ENCODE assay signal across 14 cellular contexts in the genomic region with DNA sequence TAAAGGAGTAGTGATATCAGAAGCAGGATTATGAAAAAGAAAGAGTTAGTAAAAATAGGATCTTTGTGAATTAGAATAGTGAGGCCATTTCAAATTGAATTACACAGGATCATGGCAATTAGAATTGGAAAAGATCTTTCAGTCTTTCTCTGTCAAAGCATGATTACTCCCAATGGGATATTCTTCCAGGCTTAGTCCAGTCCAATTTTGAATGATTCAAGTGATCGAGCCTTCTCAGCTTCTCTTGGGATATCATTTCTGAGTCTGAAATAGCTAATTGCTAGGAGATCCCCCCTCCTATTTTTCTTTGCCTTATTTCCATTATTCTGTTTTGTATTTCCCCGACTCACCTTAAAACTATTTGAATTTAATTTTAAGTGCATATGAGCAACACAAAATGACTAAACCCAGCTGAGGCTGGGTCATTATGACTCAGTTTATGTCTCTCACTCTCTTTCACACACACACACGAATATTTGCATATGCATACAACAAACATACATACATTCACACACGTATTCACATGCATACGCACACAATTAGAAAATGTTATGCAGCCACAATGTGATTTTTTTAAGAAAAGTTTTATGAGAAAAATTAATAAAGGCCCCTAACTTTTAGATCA. TPM values are rescaled to one million over a fixed set of nuclear protein-coding genes. Genes with fewer than 3 reads are reported as not detected.
DNase-seq lines count a peak whose midpoint lies in the region; ATAC-seq and TF ChIP-seq lines count a peak whose summit lies in the region.
"Had no signal": no experiment of that assay in that cellular context is flagged by ENCODE, and none has a peak within 500 bp of the region (broad histone marks: within the 10 kb centered on the region; RNA-seq: fewer than 3 reads in every experiment).

No MANE protein-coding gene starts in this region.

- no peaks in the 10 kb centered on the region; the same call in 1 of the 2 replicates for H3K4me1 ChIP-seq in H9 (ENCODE audit: insufficient read depth, low read length)

- H3K27ac Mint-ChIP-seq in H9 = peak overlapping the region; percentile 39 to 86 (median 80); a peak in 2 of 7 replicates
- peak overlapping the region; percentile 37; the same call in 1 of the 2 replicates for H3K27ac Mint-ChIP-seq in WTC11
- H3K27ac Mint-ChIP-seq: activated CD4-positive, alpha-beta memory T cell treated with anti-CD3 and anti-CD28 coated beads for 36 hours; activated naive CD4-positive, alpha-beta T cell treated with anti-CD3 and anti-CD28 coated beads for 36 hours; naive B cell; T-helper 17 cell had no signal

- H3K14ac ChIP-seq in H9 (ENCODE audit: insufficient read depth, low read length) = no peak overlapping the region

- H2AK5ac ChIP-seq in H9 (ENCODE audit: insufficient read length, low read length) = no peak overlapping the region

- H3T11ph ChIP-seq in H9 (ENCODE audit: low read length) = no peak overlapping the region

- H3K23ac ChIP-seq in H9 (ENCODE audit: insufficient read length, low read depth, low read length) = no peak overlapping the region

- TF ChIP-seq CTCF in H9 (conservative IDR thresholded peaks at IDR 0.05) (no peak), WTC11 (IDR thresholded peaks at IDR 0.05) (no peak), fibroblast of the aortic adventitia (IDR thresholded peaks at IDR 0.05; ENCODE audit: insufficient read depth, low read length) (no peak)

- WGBS in H9 (ENCODE audit: extremely low coverage, insufficient read length, low lambda C conversion rate) = no CpG with 5 or more reads among the region's 5 CpGs

- no peaks in the 10 kb centered on the region for H3K27me3 Mint-ChIP-seq in H9 (ENCODE audit: low read depth)
- H3K27me3 Mint-ChIP-seq in WTC11 (ENCODE audit: low read depth) = no peaks in the 10 kb centered on the region

- H4K5ac ChIP-seq in H9 (ENCODE audit: insufficient read length, low read depth, low read length) = no peak overlapping the region

- H3K9ac ChIP-seq in H9 (ENCODE audit: extremely low read depth, insufficient read length, low read length) = no peak overlapping the region

- H3K4me3 ChIP-seq in fibroblast of the aortic adventitia (ENCODE audit: low read depth, low read length) = no peak overlapping the region

- no peak for DNase-seq in H9
- DNase-seq in WTC11 (ENCODE audit: low spot score) = no peak
- DNase-seq in fibroblast of the aortic adventitia (ENCODE audit: low read depth) = peak; percentile 14
- peak; percentile 46 for DNase-seq in stromal cell of bone marrow (ENCODE audit: low read depth)
- no peak for DNase-seq in posterior vena cava (ENCODE audit: low spot score)
- no peak for DNase-seq in GM19240 (ENCODE audit: insufficient read length, low spot score)
- DNase-seq: activated CD4-positive, alpha-beta memory T cell treated with anti-CD3 and anti-CD28 coated beads for 36 hours; activated naive CD4-positive, alpha-beta T cell treated with anti-CD3 and anti-CD28 coated beads for 36 hours; DMS79; naive B cell; NCI-H1694; T-helper 17 cell had no signal

- no peak overlapping the region for H3K27ac ChIP-seq in H9 (ENCODE audit: insufficient read length, low read depth, low read length)

- H3K56ac ChIP-seq in H9 (ENCODE audit: insufficient read length, low read depth, low read length) = no peak overlapping the region

- no peak overlapping the region for H2BK15ac ChIP-seq in H9 (ENCODE audit: low read depth, low read length)

- H3K4me1 Mint-ChIP-seq in H9 = peaks cover 13 to 14% of the 10 kb centered on the region in 2 experiments
- H3K4me1 Mint-ChIP-seq in WTC11 = peaks cover 13% of the 10 kb centered on the region
- H3K4me1 Mint-ChIP-seq: naive B cell, T-helper 17 cell had no signal

- no peaks in the 10 kb centered on the region for H4K20me1 ChIP-seq in H9 (ENCODE audit: control insufficient read depth, insufficient read depth, insufficient read length)

- POLR2A ChIA-PET in WTC11 (lab: Charles Lee) = no interaction called here

- H3K4me2 ChIP-seq in H9 (ENCODE audit: insufficient read depth, insufficient read length, low read length) = no peak overlapping the region

- H3K9me3 Mint-ChIP-seq in H9 = peaks cover 13 to 18% of the 10 kb centered on the region in 2 experiments; a peak in 4 of 5 replicates
- peaks cover 18% of the 10 kb centered on the region for H3K9me3 Mint-ChIP-seq in WTC11

- no peaks in the 10 kb centered on the region for H3K23me2 ChIP-seq in H9 (ENCODE audit: insufficient read length, low read depth, low read length, poor library complexity, severe bottlenecking)

- H4K8ac ChIP-seq in H9 (replicated peaks; ENCODE audit: insufficient read length, low read depth, low read length) = no peak overlapping the region

- no peak overlapping the region for H2BK20ac ChIP-seq in H9 (ENCODE audit: low read depth, low read length, poor library complexity, severe bottlenecking)

- CTCF ChIA-PET in WTC11 (lab: Charles Lee) = interaction anchor here (1.1 kb wide), 1 partner anchor 9 kb away, joined by 3 read pairs; no protein-coding TSS in a partner anchor

- intact Hi-C loops in posterior vena cava (cut with DNase I) = no loop called here

- H2AFZ ChIP-seq in H9 (ENCODE audit: low read length) = no peak overlapping the region

- H2BK12ac ChIP-seq in H9 (ENCODE audit: insufficient read length, low read depth, low read length) = no peak overlapping the region

- no peak overlapping the region for H4K91ac ChIP-seq in H9 (ENCODE audit: insufficient read length, low read depth, low read length)

- no peak overlapping the region for H2BK5ac ChIP-seq in H9 (ENCODE audit: insufficient read length, low read length)

- no peak for ATAC-seq in WTC11
- no peak for ATAC-seq in GM21423 (IDR thresholded peaks at IDR 0.05; ENCODE audit: unreplicated experiment)
- ATAC-seq: HepG2, T-helper 17 cell had no signal

- no peaks in the 10 kb centered on the region for H3K79me2 ChIP-seq in H9 (ENCODE audit: insufficient read depth, low read length)

- no peaks in the 10 kb centered on the region for H3K79me1 ChIP-seq in H9 (ENCODE audit: insufficient read depth, low read depth, low read length, poor library complexity, severe bottlenecking)

- no peak overlapping the region for H2BK120ac ChIP-seq in H9 (ENCODE audit: low read depth, low read length, poor library complexity, severe bottlenecking)

- no peaks in the 10 kb centered on the region for H3K27me3 ChIP-seq in H9 (ENCODE audit: insufficient read depth, low read length)

- H3K18ac ChIP-seq in H9 (ENCODE audit: insufficient read length, low read depth, low read length) = no peak overlapping the region

- peak overlapping the region in 1 of 2 experiments; percentile 23; a peak in 1 of 5 replicates for H3K4me3 Mint-ChIP-seq in H9
- no peak overlapping the region; the same call in 1 of the 2 replicates for H3K4me3 Mint-ChIP-seq in WTC11
- H3K4me3 Mint-ChIP-seq: activated CD4-positive, alpha-beta memory T cell treated with anti-CD3 and anti-CD28 coated beads for 36 hours; activated naive CD4-positive, alpha-beta T cell treated with anti-CD3 and anti-CD28 coated beads for 36 hours; naive B cell; T-helper 17 cell had no signal

- no peak overlapping the region for H3K4ac ChIP-seq in H9 (ENCODE audit: low read depth, low read length)

- H3K36me3 Mint-ChIP-seq in H9 (ENCODE audit: insufficient read depth in 1 of 3, low read depth in 3 of 3) (peaks cover 2 to 14% (median 3%) of the 10 kb centered on the region in 3 experiments; a peak in 5 of 7 replicates), WTC11 (peaks cover 7% of the 10 kb centered on the region)
- H3K36me3 Mint-ChIP-seq: activated CD4-positive, alpha-beta memory T cell treated with anti-CD3 and anti-CD28 coated beads for 36 hours; naive B cell had no signal

- H3K9me3 ChIP-seq in H9 (ENCODE audit: control insufficient read depth, low read depth, low read length) = no peaks in the 10 kb centered on the region

TF ChIP-seq in WTC11, 78 proteins besides CTCF, POLR2A, EP300 and RAD21:
- TF ChIP-seq, protein P1, sequence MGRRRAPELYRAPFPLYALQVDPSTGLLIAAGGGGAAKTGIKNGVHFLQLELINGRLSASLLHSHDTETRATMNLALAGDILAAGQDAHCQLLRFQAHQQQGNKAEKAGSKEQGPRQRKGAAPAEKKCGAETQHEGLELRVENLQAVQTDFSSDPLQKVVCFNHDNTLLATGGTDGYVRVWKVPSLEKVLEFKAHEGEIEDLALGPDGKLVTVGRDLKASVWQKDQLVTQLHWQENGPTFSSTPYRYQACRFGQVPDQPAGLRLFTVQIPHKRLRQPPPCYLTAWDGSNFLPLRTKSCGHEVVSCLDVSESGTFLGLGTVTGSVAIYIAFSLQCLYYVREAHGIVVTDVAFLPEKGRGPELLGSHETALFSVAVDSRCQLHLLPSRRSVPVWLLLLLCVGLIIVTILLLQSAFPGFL (CRISPR knock-in tag; IDR thresholded peaks at IDR 0.05; ENCODE audit: borderline replicate concordance) = no peak
- TF ChIP-seq, protein P2, sequence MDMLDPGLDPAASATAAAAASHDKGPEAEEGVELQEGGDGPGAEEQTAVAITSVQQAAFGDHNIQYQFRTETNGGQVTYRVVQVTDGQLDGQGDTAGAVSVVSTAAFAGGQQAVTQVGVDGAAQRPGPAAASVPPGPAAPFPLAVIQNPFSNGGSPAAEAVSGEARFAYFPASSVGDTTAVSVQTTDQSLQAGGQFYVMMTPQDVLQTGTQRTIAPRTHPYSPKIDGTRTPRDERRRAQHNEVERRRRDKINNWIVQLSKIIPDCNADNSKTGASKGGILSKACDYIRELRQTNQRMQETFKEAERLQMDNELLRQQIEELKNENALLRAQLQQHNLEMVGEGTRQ (CRISPR knock-in tag; IDR thresholded peaks at IDR 0.05) = no peak
- TF ChIP-seq CREB1 (CRISPR knock-in tag; IDR thresholded peaks at IDR 0.05) = no peak
- TF ChIP-seq, protein P3, sequence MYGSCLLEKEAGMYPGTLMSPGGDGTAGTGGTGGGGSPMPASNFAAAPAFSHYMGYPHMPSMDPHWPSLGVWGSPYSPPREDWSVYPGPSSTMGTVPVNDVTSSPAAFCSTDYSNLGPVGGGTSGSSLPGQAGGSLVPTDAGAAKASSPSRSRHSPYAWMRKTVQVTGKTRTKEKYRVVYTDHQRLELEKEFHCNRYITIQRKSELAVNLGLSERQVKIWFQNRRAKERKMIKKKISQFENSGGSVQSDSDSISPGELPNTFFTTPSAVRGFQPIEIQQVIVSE (CRISPR knock-in tag; IDR thresholded peaks at IDR 0.05; ENCODE audit: borderline replicate concordance) = no peak

RNA-seq across cellular contexts. Expression of a gene that starts 34.8 kb away (rescaled TPM):
- total RNA-seq in H9 (2021) (19.0 and 20.4 TPM in 2 replicates), WTC11 (2021) (17.4 to 23.6 TPM (median 23.2 TPM) in 3 replicates), fibroblast of the aortic adventitia (ENCODE audit: low replicate concordance) (2.1 and 33.1 TPM in 2 replicates), posterior vena cava (10 to 100 TPM in 1 of 2 donors, 1 to 10 TPM in 1; 4.2 to 10.2 TPM)
- total RNA-seq: activated CD4-positive, alpha-beta memory T cell treated with anti-CD3 and anti-CD28 coated beads for 36 hours; activated naive CD4-positive, alpha-beta T cell treated with anti-CD3 and anti-CD28 coated beads for 36 hours; HepG2; T-helper 17 cell had no signal

Comparison
In these comparisons a context has a peak if more than half of its experiments do, and no peak if none do; other contexts are left out.
1. DNase-seq: peak in fibroblast of the aortic adventitia (single experiment) and stromal cell of bone marrow (single experiment); none in H9 (single experiment), WTC11 (single experiment), posterior vena cava (single experiment) and GM19240 (single experiment).